26 cellular contexts compared by ENCODE assay signal in genomic region chr5:77318060-77318459, GRCh38.
"Had no signal": no experiment of that assay in that cellular context is flagged by ENCODE, and none has a peak within 500 bp of the region (broad histone marks: within the 10 kb centered on the region; RNA-seq: fewer than 3 reads in every experiment).

No MANE protein-coding gene starts in this region.

- H3K36me3 ChIP-seq: neutrophil, ovary, sigmoid colon, stomach, thoracic aorta, thyroid gland, tibial nerve, upper lobe of left lung, vagina had no signal

- H3K4me3 ChIP-seq: ovary, psoas muscle, sigmoid colon, stomach, thoracic aorta, thyroid gland, tibial nerve, upper lobe of left lung, vagina had no signal

- H3K9ac ChIP-seq: parathyroid adenoma had no signal

- ATAC-seq: naive thymus-derived CD8-positive, alpha-beta T cell; psoas muscle; stimulated activated effector memory CD8-positive, alpha-beta T cell treated with anti-CD3 and anti-CD28 coated beads, Interleukin-12 subunit alpha, Interleukin-12 subunit beta, amount 100 ng/mL, for 72 hours; stimulated activated naive B cell treated with anti-CD40 and anti-IgM and Interleukin-4, amounts not matched to agents 10 μg/mL and 1 μg/mL and 100 μg/mL, for 72 hours had no signal

- H3K27me3 ChIP-seq: neutrophil, ovary, sigmoid colon, stomach, thyroid gland, tibial nerve, upper lobe of left lung, vagina had no signal

- H3K9me3 ChIP-seq: neutrophil, ovary, psoas muscle, sigmoid colon, stomach, thoracic aorta, thyroid gland, tibial nerve, upper lobe of left lung, vagina had no signal

- H3K4me1 ChIP-seq: parathyroid adenoma, psoas muscle, sigmoid colon, stomach, upper lobe of left lung, vagina had no signal

- H2AFZ ChIP-seq: parathyroid adenoma had no signal

- H3K79me2 ChIP-seq: parathyroid adenoma had no signal

- H3K27ac ChIP-seq: neutrophil, ovary, parathyroid adenoma, psoas muscle, sigmoid colon, stomach, thoracic aorta, thyroid gland, tibial nerve, upper lobe of left lung, vagina had no signal

- DNase-seq: naive thymus-derived CD8-positive, alpha-beta T cell; nephron progenitor cell; nucleus accumbens; ovary; posterior cingulate gyrus; psoas muscle; right cardiac atrium; sigmoid colon; small intestine; stimulated activated CD4-positive, alpha-beta T cell treated with anti-CD3 and anti-CD28 coated beads, Interleukin-15, amount 100 ng/mL, for 24 hours; stimulated activated CD4-positive, alpha-beta T cell treated with anti-CD3 and anti-CD28 coated beads, Interleukin-2, amount 100 ng/mL, for 24 hours; stimulated activated CD4-positive, alpha-beta T cell treated with anti-CD3 and anti-CD28 coated beads, Interleukin-2, amount 100 ng/mL, for 48 hours; stimulated activated CD4-positive, alpha-beta T cell treated with anti-CD3 and anti-CD28 coated beads, Interleukin-4, amount 100 ng/mL, for 24 hours; stimulated activated naive B cell treated with anti-CD40 and anti-IgM and Interleukin-4, amounts not matched to agents 10 μg/mL and 1 μg/mL and 100 μg/mL, for 72 hours; stimulated activated naive CD4-positive, alpha-beta T cell treated with Interleukin-2 at 50 U/mL for 16 hours; stomach; thyroid gland; trophoblast cell; upper lobe of left lung had no signal

- FAIRE-seq: small intestine, urothelium cell line had no signal
